In the genomic region with DNA sequence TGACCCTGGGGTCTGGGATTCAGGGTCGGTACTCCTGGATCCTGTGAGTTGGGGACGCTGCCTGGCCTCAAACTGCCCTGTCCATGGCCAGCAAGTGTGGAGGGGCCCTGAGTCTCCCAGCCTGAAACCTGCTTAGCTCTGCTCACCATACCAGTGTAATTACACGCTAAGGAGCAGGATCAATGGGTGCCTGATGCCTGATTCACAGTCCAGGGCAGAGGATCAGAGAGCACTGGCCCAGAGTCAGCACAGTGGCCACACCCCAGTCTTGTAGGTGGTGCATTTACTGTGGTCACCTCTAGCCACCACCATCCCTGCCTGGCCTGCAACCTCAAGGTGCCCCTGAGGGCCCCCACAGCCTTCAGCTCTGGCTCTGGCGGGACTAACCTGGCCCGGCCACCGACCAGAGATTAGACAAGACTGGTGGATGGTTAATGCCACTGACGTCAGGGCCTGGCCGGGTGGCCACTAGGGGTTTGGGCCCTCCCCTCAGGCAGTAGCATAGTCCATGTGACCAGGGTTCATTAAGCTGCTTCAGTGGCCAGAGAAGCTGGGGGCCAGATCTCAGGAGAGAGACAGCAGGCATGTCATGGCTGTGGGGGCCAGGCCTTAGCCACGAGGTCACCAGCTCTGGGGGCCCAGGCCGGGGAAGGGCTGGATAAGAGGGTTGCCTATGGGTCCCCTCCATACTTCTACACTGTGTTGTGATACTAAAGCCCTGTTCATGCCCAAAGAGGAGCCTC, we compare ENCODE assay signal across 26 cellular contexts. TPM values are rescaled to one million over a fixed set of nuclear protein-coding genes. Genes with fewer than 3 reads are reported as not detected.
A peak's percentile ranks its signal among the peaks of the same experiment; 100 is the strongest.
DNase-seq lines count a peak whose midpoint lies in the region; ATAC-seq and TF ChIP-seq lines count a peak whose summit lies in the region.
"Had no signal": no experiment of that assay in that cellular context is flagged by ENCODE, and none has a peak within 500 bp of the region (broad histone marks: within the 10 kb centered on the region; RNA-seq: fewer than 3 reads in every experiment).

No MANE protein-coding gene starts in this region.

- no peaks in the 10 kb centered on the region for H3K36me3 ChIP-seq in WERI-Rb-1
- no peaks in the 10 kb centered on the region for H3K36me3 ChIP-seq in smooth muscle cell (ENCODE audit: low read depth)
- H3K36me3 ChIP-seq: HAP-1, heart left ventricle, SJSA1, thyroid gland had no signal

- H3K27ac ChIP-seq in WERI-Rb-1 (peak overlapping the region; percentile 83), smooth muscle cell (ENCODE audit: low read depth) (no peak overlapping the region)
- H3K27ac ChIP-seq: heart left ventricle, SJSA1, skin epidermis, thyroid gland, VCaP had no signal

- in situ Hi-C loops in KBM-7 (cut with MboI; ENCODE audit: low pct_unique_long_range_greater_than_20kb, low sequenced_read_pairs), result no loop called here

- no peaks in the 10 kb centered on the region for H3K79me2 ChIP-seq in smooth muscle cell (ENCODE audit: low read depth)

- peak; percentile 61 for DNase-seq in HuH-7 (ENCODE audit: low spot score)
- DNase-seq in WERI-Rb-1, result peak; percentile 93
- DNase-seq in left kidney (ENCODE audit: low read depth, low spot score), result peak; percentile 52
- no peak for DNase-seq in smooth muscle cell (lab: John Stamatoyannopoulos, UW; ENCODE audit: unreplicated experiment)
- no peak for DNase-seq in activated CD8-positive, alpha-beta memory T cell treated with anti-CD3 and anti-CD28 coated beads, Interleukin-2, amount 50 U/mL, for 48 hours
- DNase-seq in KBM-7, result no peak
- DNase-seq: activated CD4-positive, alpha-beta T cell treated with anti-CD3 and anti-CD28 coated beads, Interleukin-2, amount 50 U/mL, for 48 hours; amygdala; DMS79; NCI-H1417 treated with DMSO at 0.1 percent for 48 hours; NCI-H69; stimulated activated CD4-positive, alpha-beta T cell treated with anti-CD3 and anti-CD28 coated beads, Interleukin-2, amount 100 ng/mL, for 48 hours; stimulated activated naive CD8-positive, alpha-beta T cell treated with anti-CD3 and anti-CD28 coated beads, Interleukin-15, Interleukin-2, amounts not matched to agents 100 U/mL and 50 U/mL, for 24 hours; T-helper 2 cell; thyroid gland had no signal

- ATAC-seq in GM19395 (IDR thresholded peaks at IDR 0.05; ENCODE audit: unreplicated experiment), result no peak
- ATAC-seq: heart left ventricle; stimulated activated naive CD8-positive, alpha-beta T cell treated with anti-CD3 and anti-CD28 coated beads, Interleukin-15, Interleukin-2, amounts not matched to agents 100 U/mL and 50 U/mL, for 24 hours had no signal

- no peaks in the 10 kb centered on the region for H3K27me3 ChIP-seq in WERI-Rb-1 (ENCODE audit: insufficient read depth, low read depth, severe bottlenecking)
- peaks cover 13% of the 10 kb centered on the region for H3K27me3 ChIP-seq in smooth muscle cell (ENCODE audit: low read depth)
- H3K27me3 ChIP-seq: thyroid gland had no signal

- no peak overlapping the region for H2AFZ ChIP-seq in smooth muscle cell (ENCODE audit: low read depth)

- H4K20me1 ChIP-seq in smooth muscle cell (ENCODE audit: low read depth), result no peaks in the 10 kb centered on the region

- no peaks in the 10 kb centered on the region for H3F3A ChIP-seq in smooth muscle cell (ENCODE audit: low read depth)

- H3K4me1 ChIP-seq in smooth muscle cell (ENCODE audit: low read depth), result peaks cover 19% of the 10 kb centered on the region
- H3K4me1 ChIP-seq: HAP-1, SJSA1 had no signal

- no peak overlapping the region for H3K4me3 ChIP-seq in WERI-Rb-1 (ENCODE audit: low read depth, low read length)
- no peak overlapping the region for H3K4me3 ChIP-seq in smooth muscle cell
- H3K4me3 ChIP-seq: HAP-1, heart left ventricle, SJSA1, skin epidermis, thyroid gland had no signal

- 57% methylated on average over 10 of the region's 10 CpGs for WGBS in smooth muscle cell (ENCODE audit: low lambda C conversion rate)

- TF ChIP-seq CTCF in WERI-Rb-1 (IDR thresholded peaks at IDR 0.05; ENCODE audit: low read depth, low read length) (peak; percentile 13; the same call in 1 of the 2 replicates), smooth muscle cell (IDR thresholded peaks at IDR 0.05; ENCODE audit: borderline replicate concordance, insufficient read depth, poor library complexity, severe bottlenecking) (no peak)

- peak overlapping the region; percentile 48 for H3K4me2 ChIP-seq in smooth muscle cell

- no peaks in the 10 kb centered on the region for H3K9me3 ChIP-seq in WERI-Rb-1 (ENCODE audit: severe bottlenecking)
- H3K9me3 ChIP-seq in smooth muscle cell (replicated peaks; ENCODE audit: low read depth), result no peaks in the 10 kb centered on the region
- H3K9me3 ChIP-seq: HAP-1, heart left ventricle, SJSA1, thyroid gland had no signal

- H3K9ac ChIP-seq in smooth muscle cell (ENCODE audit: low read depth), result no peak overlapping the region

RNA-seq across cellular contexts. Expression of a gene that starts 3.3 kb away (rescaled TPM):
- total RNA-seq in smooth muscle cell, result 0.58 and 3.9 TPM in 2 replicates
- 3.5 and 4.2 TPM in 2 replicates for polyA plus RNA-seq in smooth muscle cell
- total RNA-seq: lung microvascular endothelial cell, MCF 10A, OCI-LY7, SJSA1 had no signal

RNA-seq across cellular contexts. Expression of a gene that starts 10.3 kb away (rescaled TPM):
- not detected in 2 replicates for total RNA-seq in smooth muscle cell
- 0.24 TPM in 1 of 2 replicates, not detected in the other for polyA plus RNA-seq in smooth muscle cell
- total RNA-seq: cardiac septum, lung microvascular endothelial cell, MCF 10A, OCI-LY7, osteocyte, SJSA1, thyroid gland had no signal
- polyA plus RNA-seq: heart left ventricle had no signal

RNA-seq across cellular contexts. Expression of a gene that starts 34.3 kb away (rescaled TPM):
- total RNA-seq in smooth muscle cell, result 209 and 230 TPM in 2 replicates
- polyA plus RNA-seq in smooth muscle cell, result 454 and 466 TPM in 2 replicates

RNA-seq across cellular contexts. Expression of a gene that starts 46.6 kb away (rescaled TPM):
- total RNA-seq in smooth muscle cell, result 16.9 and 25.0 TPM in 2 replicates
- polyA plus RNA-seq in smooth muscle cell, result 9.2 and 17.8 TPM in 2 replicates

Comparison
In these comparisons a context has a peak if more than half of its experiments do, and no peak if none do; other contexts are left out.
1. DNase-seq: peak in HuH-7 (single experiment), WERI-Rb-1 (single experiment) and left kidney (single experiment); none in smooth muscle cell (single experiment), activated CD8-positive, alpha-beta memory T cell treated with anti-CD3 and anti-CD28 coated beads, Interleukin-2, amount 50 U/mL, for 48 hours (single experiment) and KBM-7 (single experiment).